In the genomic region with DNA sequence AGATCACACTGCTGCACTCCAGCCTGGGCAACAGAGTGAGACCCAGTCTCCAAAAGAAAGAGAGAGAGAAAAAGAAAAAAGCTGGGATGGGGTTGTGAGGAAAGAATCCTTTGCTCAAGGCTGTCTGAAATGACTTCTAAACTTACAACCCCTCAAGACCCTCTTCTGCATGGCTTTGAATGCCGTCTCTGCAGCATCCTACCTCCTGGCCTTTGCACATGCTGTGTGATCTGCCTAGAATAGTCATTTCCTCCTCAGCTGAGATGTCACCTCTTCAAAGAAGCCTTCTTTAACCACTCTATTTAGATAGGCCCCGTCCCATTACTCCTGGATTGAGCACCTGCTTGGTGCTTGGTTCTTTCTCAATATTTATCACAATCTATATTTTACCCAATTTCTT, we compare ENCODE assay signal across 31 cellular contexts. TPM values are rescaled to one million over a fixed set of nuclear protein-coding genes. Genes with fewer than 3 reads are reported as not detected.
"Had no signal": no experiment of that assay in that cellular context is flagged by ENCODE, and none has a peak within 500 bp of the region (broad histone marks: within the 10 kb centered on the region; RNA-seq: fewer than 3 reads in every experiment).

No MANE protein-coding gene starts in this region.

- H3K27ac Mint-ChIP-seq: naive thymus-derived CD8-positive, alpha-beta T cell; natural killer cell treated with Interleukin-12 subunit alpha and Interleukin-12 subunit beta and Interleukin-15 and Interleukin-18, amount 100 ng/mL, for 72 hours; nephron progenitor cell; stimulated activated effector memory CD8-positive, alpha-beta T cell treated with anti-CD3 and anti-CD28 coated beads, Interleukin-12 subunit alpha, Interleukin-12 subunit beta, amount 100 ng/mL, for 72 hours; stimulated activated naive B cell treated with anti-CD40 and anti-IgM and Interleukin-4, amounts not matched to agents 10 μg/mL and 1 μg/mL and 100 μg/mL, for 72 hours; stimulated activated naive CD8-positive, alpha-beta T cell treated with anti-CD3 and anti-CD28 coated beads, Interleukin-15, Interleukin-2, amounts not matched to agents 100 ng/mL and 50 ng/mL, for 24 hours; type B pancreatic cell had no signal

- H3K4me1 Mint-ChIP-seq: naive B cell; naive thymus-derived CD8-positive, alpha-beta T cell; nephron progenitor cell; neural crest cell; stimulated activated effector memory CD8-positive, alpha-beta T cell treated with anti-CD3 and anti-CD28 coated beads, Interleukin-12 subunit alpha, Interleukin-12 subunit beta, amount 100 ng/mL, for 72 hours; stimulated activated naive B cell treated with anti-CD40 and anti-IgM and Interleukin-4, amounts not matched to agents 10 μg/mL and 1 μg/mL and 100 μg/mL, for 72 hours had no signal

- DNase-seq: naive B cell; naive thymus-derived CD8-positive, alpha-beta T cell; nephron progenitor cell; nucleus accumbens; pancreas; right lobe of liver; sigmoid colon; small intestine; stimulated activated CD4-positive, alpha-beta T cell treated with anti-CD3 and anti-CD28 coated beads, Interleukin-15, amount 100 ng/mL, for 24 hours; stimulated activated CD4-positive, alpha-beta T cell treated with anti-CD3 and anti-CD28 coated beads, Interleukin-2, amount 100 ng/mL, for 24 hours; stimulated activated CD4-positive, alpha-beta T cell treated with anti-CD3 and anti-CD28 coated beads, Interleukin-2, amount 100 ng/mL, for 48 hours; stimulated activated CD4-positive, alpha-beta T cell treated with anti-CD3 and anti-CD28 coated beads, Interleukin-4, amount 100 ng/mL, for 24 hours; stimulated activated naive B cell treated with anti-CD40 and anti-IgM and Interleukin-4, amounts not matched to agents 10 μg/mL and 1 μg/mL and 100 μg/mL, for 72 hours; stimulated activated naive CD4-positive, alpha-beta T cell treated with Interleukin-2 at 50 U/mL for 16 hours; stomach; upper lobe of right lung; uterus had no signal

- H3K9me3 Mint-ChIP-seq: naive B cell; naive thymus-derived CD8-positive, alpha-beta T cell; natural killer cell treated with Interleukin-12 subunit alpha and Interleukin-12 subunit beta and Interleukin-15 and Interleukin-18, amount 100 ng/mL, for 72 hours; neural crest cell; stimulated activated effector memory CD8-positive, alpha-beta T cell treated with anti-CD3 and anti-CD28 coated beads, Interleukin-12 subunit alpha, Interleukin-12 subunit beta, amount 100 ng/mL, for 72 hours; stimulated activated naive B cell treated with anti-CD40 and anti-IgM and Interleukin-4, amounts not matched to agents 10 μg/mL and 1 μg/mL and 100 μg/mL, for 72 hours; stimulated activated naive CD8-positive, alpha-beta T cell treated with anti-CD3 and anti-CD28 coated beads, Interleukin-15, Interleukin-2, amounts not matched to agents 100 ng/mL and 50 ng/mL, for 24 hours; type B pancreatic cell had no signal

- H3K36me3 Mint-ChIP-seq: naive thymus-derived CD8-positive, alpha-beta T cell; natural killer cell treated with Interleukin-12 subunit alpha and Interleukin-12 subunit beta and Interleukin-15 and Interleukin-18, amount 100 ng/mL, for 72 hours; stimulated activated effector memory CD8-positive, alpha-beta T cell treated with anti-CD3 and anti-CD28 coated beads, Interleukin-12 subunit alpha, Interleukin-12 subunit beta, amount 100 ng/mL, for 72 hours; stimulated activated naive B cell treated with anti-CD40 and anti-IgM and Interleukin-4, amounts not matched to agents 10 μg/mL and 1 μg/mL and 100 μg/mL, for 72 hours; type B pancreatic cell had no signal

- H3K9me3 ChIP-seq: neutrophil, pancreas, prostate gland, right lobe of liver, sigmoid colon, stomach, thoracic aorta, thyroid gland, tibial nerve, upper lobe of right lung, uterus had no signal

- H3K27me3 ChIP-seq: pancreas, right lobe of liver, thyroid gland, upper lobe of right lung, uterus had no signal

- H3K36me3 ChIP-seq: neutrophil, pancreas, prostate gland, right lobe of liver, sigmoid colon, stomach, thoracic aorta, thyroid gland, tibial nerve, upper lobe of right lung, uterus had no signal

- H3K4me1 ChIP-seq: prostate gland, sigmoid colon, tibial nerve, uterus had no signal

- ATAC-seq: naive thymus-derived CD8-positive, alpha-beta T cell; natural killer cell treated with Interleukin-12 subunit alpha and Interleukin-12 subunit beta and Interleukin-15 and Interleukin-18, amount 100 ng/mL, for 72 hours; pancreas; right lobe of liver; stimulated activated effector memory CD8-positive, alpha-beta T cell treated with anti-CD3 and anti-CD28 coated beads, Interleukin-12 subunit alpha, Interleukin-12 subunit beta, amount 100 ng/mL, for 72 hours; stimulated activated naive B cell treated with anti-CD40 and anti-IgM and Interleukin-4, amounts not matched to agents 10 μg/mL and 1 μg/mL and 100 μg/mL, for 72 hours; upper lobe of right lung had no signal

- H3K4me3 Mint-ChIP-seq: naive thymus-derived CD8-positive, alpha-beta T cell; natural killer cell treated with Interleukin-12 subunit alpha and Interleukin-12 subunit beta and Interleukin-15 and Interleukin-18, amount 100 ng/mL, for 72 hours; nephron progenitor cell; neural crest cell; stimulated activated effector memory CD8-positive, alpha-beta T cell treated with anti-CD3 and anti-CD28 coated beads, Interleukin-12 subunit alpha, Interleukin-12 subunit beta, amount 100 ng/mL, for 72 hours; stimulated activated naive B cell treated with anti-CD40 and anti-IgM and Interleukin-4, amounts not matched to agents 10 μg/mL and 1 μg/mL and 100 μg/mL, for 72 hours; stimulated activated naive CD8-positive, alpha-beta T cell treated with anti-CD3 and anti-CD28 coated beads, Interleukin-15, Interleukin-2, amounts not matched to agents 100 ng/mL and 50 ng/mL, for 24 hours; type B pancreatic cell had no signal

- H3K27ac ChIP-seq: neutrophil, pancreas, prostate gland, right lobe of liver, sigmoid colon, stomach, thoracic aorta, thyroid gland, tibial nerve, upper lobe of right lung, uterus had no signal

- H3K4me3 ChIP-seq: pancreas, prostate gland, right lobe of liver, sigmoid colon, stomach, thoracic aorta, thyroid gland, tibial nerve, upper lobe of right lung, uterus had no signal

RNA-seq across cellular contexts. Expression of a gene that starts 17.4 kb away (rescaled TPM):
- total RNA-seq: naive thymus-derived CD8-positive, alpha-beta T cell; natural killer cell treated with Interleukin-12 subunit alpha and Interleukin-12 subunit beta and Interleukin-15 and Interleukin-18, amount 100 ng/mL, for 72 hours; neural crest cell; osteocyte; renal cortical epithelial cell; temporal lobe; thoracic aorta had no signal
- polyA plus RNA-seq: naive thymus-derived CD8-positive, alpha-beta T cell had no signal

RNA-seq across cellular contexts. Expression of a gene that starts 38.9 kb away (rescaled TPM):
- total RNA-seq: naive thymus-derived CD8-positive, alpha-beta T cell; natural killer cell treated with Interleukin-12 subunit alpha and Interleukin-12 subunit beta and Interleukin-15 and Interleukin-18, amount 100 ng/mL, for 72 hours; neural crest cell; osteocyte; posterior vena cava; temporal lobe; thoracic aorta; tibial nerve; upper lobe of right lung had no signal
